ENCODE assay signal across 1 cellular context in the genomic region with DNA sequence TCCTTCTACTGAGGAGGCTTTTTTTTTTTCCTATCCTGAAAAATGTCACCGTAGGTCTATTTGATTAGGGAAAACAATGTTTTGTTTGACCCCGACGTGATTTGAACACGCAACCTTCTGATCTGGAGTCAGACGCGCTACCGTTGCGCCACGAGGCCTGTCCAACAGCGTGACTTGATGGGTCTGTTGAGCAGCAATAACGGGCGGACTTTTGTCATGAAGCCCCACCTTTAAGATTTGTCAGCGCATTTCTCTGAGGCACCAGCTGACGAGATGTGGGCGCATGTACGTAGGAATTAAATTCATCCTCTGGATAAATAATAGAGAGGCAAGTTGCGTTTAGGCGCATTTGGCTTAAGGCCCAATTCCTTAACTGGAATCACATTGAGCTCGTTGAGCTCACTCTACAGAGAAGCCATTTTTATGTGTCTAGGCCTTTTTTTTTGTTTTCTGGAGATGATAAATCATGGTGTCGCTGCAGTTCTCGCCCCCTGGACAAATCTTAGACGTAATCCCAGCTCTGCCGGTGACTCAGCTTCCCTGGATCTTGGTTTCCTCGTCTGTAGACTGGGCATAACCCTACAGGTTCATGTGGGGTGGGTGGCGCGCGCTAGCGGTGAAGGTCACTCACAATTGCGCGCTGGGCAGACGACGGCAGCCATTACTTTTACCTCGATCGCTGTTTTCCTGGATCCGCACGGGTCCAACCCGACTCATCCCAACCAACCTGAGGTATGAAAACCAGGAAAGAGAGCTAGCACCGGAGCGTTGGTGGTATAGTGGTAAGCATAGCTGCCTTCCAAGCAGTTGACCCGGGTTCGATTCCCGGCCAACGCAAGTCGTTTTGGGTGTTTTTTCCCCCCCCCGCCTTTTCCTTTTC.
A peak's percentile ranks its signal among the peaks of the same experiment; 100 is the strongest.
TF ChIP-seq lines count a peak whose summit lies in the region.

No MANE protein-coding gene starts in this region.

TF ChIP-seq in HepG2, 621 proteins besides CTCF, POLR2A, EP300 and RAD21 (continued from another document and continues in another):
- TF ChIP-seq ADNP (CRISPR knock-in tag; IDR thresholded peaks at IDR 0.05): 0 out of 2 replicates have a peak, but pooled peaks have one; percentile 65
- 0 out of 2 replicates have a peak, but pooled peaks have one; percentile 21 for TF ChIP-seq ZNF354B (CRISPR knock-in tag; IDR thresholded peaks at IDR 0.05)
- TF ChIP-seq HNF1A (IDR thresholded peaks at IDR 0.05; ENCODE audit: low read depth): peak; percentile 32; the same call in 1 of the 2 replicates
- no peak for TF ChIP-seq HNF1A (CRISPR knock-in tag; IDR thresholded peaks at IDR 0.05; ENCODE audit: borderline replicate concordance)
- no peak for TF ChIP-seq THYN1 (CRISPR knock-in tag; IDR thresholded peaks at IDR 0.05; ENCODE audit: borderline replicate concordance, low read depth)
- TF ChIP-seq RORA (CRISPR knock-in tag; IDR thresholded peaks at IDR 0.05): no peak
- TF ChIP-seq ZNF770 (CRISPR knock-in tag; IDR thresholded peaks at IDR 0.05): 0 out of 2 replicates have a peak, but pooled peaks have one; percentile 4
- TF ChIP-seq PLRG1 (conservative IDR thresholded peaks at IDR 0.05): no peak
- peak; percentile 49; the same call in 1 of the 2 replicates for TF ChIP-seq ZBTB25 (CRISPR knock-in tag; IDR thresholded peaks at IDR 0.05)
- TF ChIP-seq, protein P1, sequence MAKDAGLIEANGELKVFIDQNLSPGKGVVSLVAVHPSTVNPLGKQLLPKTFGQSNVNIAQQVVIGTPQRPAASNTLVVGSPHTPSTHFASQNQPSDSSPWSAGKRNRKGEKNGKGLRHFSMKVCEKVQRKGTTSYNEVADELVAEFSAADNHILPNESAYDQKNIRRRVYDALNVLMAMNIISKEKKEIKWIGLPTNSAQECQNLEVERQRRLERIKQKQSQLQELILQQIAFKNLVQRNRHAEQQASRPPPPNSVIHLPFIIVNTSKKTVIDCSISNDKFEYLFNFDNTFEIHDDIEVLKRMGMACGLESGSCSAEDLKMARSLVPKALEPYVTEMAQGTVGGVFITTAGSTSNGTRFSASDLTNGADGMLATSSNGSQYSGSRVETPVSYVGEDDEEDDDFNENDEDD (CRISPR knock-in tag; IDR thresholded peaks at IDR 0.05; ENCODE audit: borderline replicate concordance): peak; percentile 46; the same call in 1 of the 2 replicates
- peak; percentile 78; the same call in 1 of the 2 replicates for TF ChIP-seq ZNF414 (CRISPR knock-in tag; IDR thresholded peaks at IDR 0.05)
- TF ChIP-seq, protein P2, sequence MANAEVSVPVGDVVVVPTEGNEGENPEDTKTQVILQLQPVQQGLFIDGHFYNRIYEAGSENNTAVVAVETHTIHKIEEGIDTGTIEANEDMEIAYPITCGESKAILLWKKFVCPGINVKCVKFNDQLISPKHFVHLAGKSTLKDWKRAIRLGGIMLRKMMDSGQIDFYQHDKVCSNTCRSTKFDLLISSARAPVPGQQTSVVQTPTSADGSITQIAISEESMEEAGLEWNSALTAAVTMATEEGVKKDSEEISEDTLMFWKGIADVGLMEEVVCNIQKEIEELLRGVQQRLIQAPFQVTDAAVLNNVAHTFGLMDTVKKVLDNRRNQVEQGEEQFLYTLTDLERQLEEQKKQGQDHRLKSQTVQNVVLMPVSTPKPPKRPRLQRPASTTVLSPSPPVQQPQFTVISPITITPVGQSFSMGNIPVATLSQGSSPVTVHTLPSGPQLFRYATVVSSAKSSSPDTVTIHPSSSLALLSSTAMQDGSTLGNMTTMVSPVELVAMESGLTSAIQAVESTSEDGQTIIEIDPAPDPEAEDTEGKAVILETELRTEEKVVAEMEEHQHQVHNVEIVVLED (CRISPR knock-in tag; IDR thresholded peaks at IDR 0.05; ENCODE audit: borderline replicate concordance): 0 out of 2 replicates have a peak, but pooled peaks have one; percentile 60
- no peak for TF ChIP-seq RBAK (CRISPR knock-in tag; IDR thresholded peaks at IDR 0.05)
- TF ChIP-seq MAFG (CRISPR knock-in tag; IDR thresholded peaks at IDR 0.05): no peak
- TF ChIP-seq IKZF4 (CRISPR knock-in tag; IDR thresholded peaks at IDR 0.05; ENCODE audit: borderline replicate concordance, low read depth, not compliant biosample characterization): peak; percentile 53
- TF ChIP-seq TGIF2 (CRISPR knock-in tag; IDR thresholded peaks at IDR 0.05): peak; percentile 71
- no peak for TF ChIP-seq TRIM24 (CRISPR knock-in tag; IDR thresholded peaks at IDR 0.05)
- peak; percentile 46; the same call in 1 of the 2 replicates for TF ChIP-seq ZBTB33 (CRISPR knock-in tag; IDR thresholded peaks at IDR 0.05)
- TF ChIP-seq ZNF768 (CRISPR knock-in tag; IDR thresholded peaks at IDR 0.05): no peak
- TF ChIP-seq SP1 (IDR thresholded peaks at IDR 0.05): no peak
- peak; percentile 67 for TF ChIP-seq SP1 (CRISPR knock-in tag; IDR thresholded peaks at IDR 0.05)
- TF ChIP-seq ZNF883 (CRISPR knock-in tag; IDR thresholded peaks at IDR 0.05; ENCODE audit: not compliant biosample characterization): peak; percentile 45
- TF ChIP-seq CENPT (CRISPR knock-in tag; IDR thresholded peaks at IDR 0.05; ENCODE audit: low read depth): no peak
- TF ChIP-seq FOXA3 (CRISPR knock-in tag; IDR thresholded peaks at IDR 0.05): peak; percentile 56
- TF ChIP-seq, protein P3, sequence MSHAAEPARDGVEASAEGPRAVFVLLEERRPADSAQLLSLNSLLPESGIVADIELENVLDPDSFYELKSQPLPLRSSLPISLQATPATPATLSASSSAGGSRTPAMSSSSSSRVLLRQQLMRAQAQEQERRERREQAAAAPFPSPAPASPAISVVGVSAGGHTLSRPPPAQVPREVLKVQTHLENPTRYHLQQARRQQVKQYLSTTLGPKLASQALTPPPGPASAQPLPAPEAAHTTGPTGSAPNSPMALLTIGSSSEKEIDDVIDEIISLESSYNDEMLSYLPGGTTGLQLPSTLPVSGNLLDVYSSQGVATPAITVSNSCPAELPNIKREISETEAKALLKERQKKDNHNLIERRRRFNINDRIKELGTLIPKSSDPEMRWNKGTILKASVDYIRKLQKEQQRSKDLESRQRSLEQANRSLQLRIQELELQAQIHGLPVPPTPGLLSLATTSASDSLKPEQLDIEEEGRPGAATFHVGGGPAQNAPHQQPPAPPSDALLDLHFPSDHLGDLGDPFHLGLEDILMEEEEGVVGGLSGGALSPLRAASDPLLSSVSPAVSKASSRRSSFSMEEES (CRISPR knock-in tag; IDR thresholded peaks at IDR 0.05): peak; percentile 53
- TF ChIP-seq ARNTL (CRISPR knock-in tag; IDR thresholded peaks at IDR 0.05): 0 out of 2 replicates have a peak, but pooled peaks have one; percentile 16
- peak; percentile 41; the same call in 1 of the 2 replicates for TF ChIP-seq PRDM10 (CRISPR knock-in tag; IDR thresholded peaks at IDR 0.05; ENCODE audit: low read depth)
- TF ChIP-seq NCOA2 (CRISPR knock-in tag; IDR thresholded peaks at IDR 0.05): peak; percentile 38; the same call in 1 of the 2 replicates
- peak; percentile 55; the same call in 1 of the 2 replicates for TF ChIP-seq ZNF747 (CRISPR knock-in tag; IDR thresholded peaks at IDR 0.05; ENCODE audit: borderline replicate concordance)
- peak; percentile 66 for TF ChIP-seq CREB1 (IDR thresholded peaks at IDR 0.05)
- no peak; the same call in none of the 2 replicates for TF ChIP-seq CREB1 (CRISPR knock-in tag; IDR thresholded peaks at IDR 0.05)
- TF ChIP-seq BRF2 (CRISPR knock-in tag; IDR thresholded peaks at IDR 0.05): no peak
